ENCODE assay signal across 1 cellular context in the genomic region with DNA sequence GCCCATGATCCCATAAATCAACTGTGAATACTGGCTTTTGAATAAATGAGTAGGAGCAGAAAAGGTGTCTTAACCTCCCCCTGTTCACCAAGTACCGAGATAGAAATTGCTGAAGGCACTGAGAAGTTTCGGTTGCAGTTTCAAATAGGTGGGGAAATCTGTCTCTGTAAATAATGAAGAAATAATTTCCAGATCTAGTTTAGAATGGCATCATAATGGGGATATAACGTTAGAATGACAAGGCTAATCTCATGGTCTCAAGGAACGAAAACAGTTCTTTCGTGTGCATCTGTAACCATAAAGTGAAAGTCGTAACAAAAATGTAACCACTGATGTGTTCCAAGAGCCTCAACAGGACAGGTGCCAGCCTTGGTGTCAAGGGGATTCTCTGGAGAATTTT.
TF ChIP-seq lines count a peak whose summit lies in the region.

No MANE protein-coding gene starts in this region.

TF ChIP-seq in GM12878, 131 proteins besides CTCF, POLR2A, EP300 and RAD21 (continued from another document):
- TF ChIP-seq, protein P1, sequence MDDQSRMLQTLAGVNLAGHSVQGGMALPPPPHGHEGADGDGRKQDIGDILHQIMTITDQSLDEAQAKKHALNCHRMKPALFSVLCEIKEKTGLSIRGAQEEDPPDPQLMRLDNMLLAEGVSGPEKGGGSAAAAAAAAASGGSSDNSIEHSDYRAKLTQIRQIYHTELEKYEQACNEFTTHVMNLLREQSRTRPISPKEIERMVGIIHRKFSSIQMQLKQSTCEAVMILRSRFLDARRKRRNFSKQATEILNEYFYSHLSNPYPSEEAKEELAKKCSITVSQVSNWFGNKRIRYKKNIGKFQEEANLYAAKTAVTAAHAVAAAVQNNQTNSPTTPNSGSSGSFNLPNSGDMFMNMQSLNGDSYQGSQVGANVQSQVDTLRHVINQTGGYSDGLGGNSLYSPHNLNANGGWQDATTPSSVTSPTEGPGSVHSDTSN (IDR thresholded peaks at IDR 0.05; ENCODE audit: insufficient replicate concordance, low read depth, low read length) = no peak
- TF ChIP-seq, protein P2, sequence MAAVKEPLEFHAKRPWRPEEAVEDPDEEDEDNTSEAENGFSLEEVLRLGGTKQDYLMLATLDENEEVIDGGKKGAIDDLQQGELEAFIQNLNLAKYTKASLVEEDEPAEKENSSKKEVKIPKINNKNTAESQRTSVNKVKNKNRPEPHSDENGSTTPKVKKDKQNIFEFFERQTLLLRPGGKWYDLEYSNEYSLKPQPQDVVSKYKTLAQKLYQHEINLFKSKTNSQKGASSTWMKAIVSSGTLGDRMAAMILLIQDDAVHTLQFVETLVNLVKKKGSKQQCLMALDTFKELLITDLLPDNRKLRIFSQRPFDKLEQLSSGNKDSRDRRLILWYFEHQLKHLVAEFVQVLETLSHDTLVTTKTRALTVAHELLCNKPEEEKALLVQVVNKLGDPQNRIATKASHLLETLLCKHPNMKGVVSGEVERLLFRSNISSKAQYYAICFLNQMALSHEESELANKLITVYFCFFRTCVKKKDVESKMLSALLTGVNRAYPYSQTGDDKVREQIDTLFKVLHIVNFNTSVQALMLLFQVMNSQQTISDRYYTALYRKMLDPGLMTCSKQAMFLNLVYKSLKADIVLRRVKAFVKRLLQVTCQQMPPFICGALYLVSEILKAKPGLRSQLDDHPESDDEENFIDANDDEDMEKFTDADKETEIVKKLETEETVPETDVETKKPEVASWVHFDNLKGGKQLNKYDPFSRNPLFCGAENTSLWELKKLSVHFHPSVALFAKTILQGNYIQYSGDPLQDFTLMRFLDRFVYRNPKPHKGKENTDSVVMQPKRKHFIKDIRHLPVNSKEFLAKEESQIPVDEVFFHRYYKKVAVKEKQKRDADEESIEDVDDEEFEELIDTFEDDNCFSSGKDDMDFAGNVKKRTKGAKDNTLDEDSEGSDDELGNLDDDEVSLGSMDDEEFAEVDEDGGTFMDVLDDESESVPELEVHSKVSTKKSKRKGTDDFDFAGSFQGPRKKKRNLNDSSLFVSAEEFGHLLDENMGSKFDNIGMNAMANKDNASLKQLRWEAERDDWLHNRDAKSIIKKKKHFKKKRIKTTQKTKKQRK (IDR thresholded peaks at IDR 0.05; ENCODE audit: low read depth, low read length) = no peak
- no peak for TF ChIP-seq STAT3 (IDR thresholded peaks at IDR 0.05; ENCODE audit: low read depth, low read length)
